Comparison of ENCODE assay signal across 1 cellular context in genomic region chr2:3485166-3485565, GRCh38.
TF ChIP-seq lines count a peak whose summit lies in the region.

No MANE protein-coding gene starts in this region.

TF ChIP-seq in SK-N-SH treated with all-trans-retinoic acid at 6 μM for 48 hours, 23 proteins besides CTCF, POLR2A, EP300 and RAD21 (continued from another document):
- TF ChIP-seq TSHZ2 (CRISPR knock-in tag; IDR thresholded peaks at IDR 0.05) (no peak), ESRRG (CRISPR knock-in tag; IDR thresholded peaks at IDR 0.05) (no peak)
